In genomic region chr19:50328257-50329145, GRCh38 we compare ENCODE assay signal across 8 cellular contexts. TPM values are rescaled to one million over a fixed set of nuclear protein-coding genes. Genes with fewer than 3 reads are reported as not detected.
DNase-seq lines count a peak whose midpoint lies in the region; ATAC-seq, FAIRE-seq and TF ChIP-seq lines count a peak whose summit lies in the region.

No MANE protein-coding gene starts in this region.

- H3K4ac ChIP-seq in IMR-90 (ENCODE audit: low read depth, low read length), result no peak overlapping the region

- no peaks in the 10 kb centered on the region for H3K36me3 ChIP-seq in IMR-90 (ENCODE audit: control insufficient read depth, insufficient read depth, low read length)
- H3K36me3 ChIP-seq in K562 (ENCODE audit: control insufficient read depth, insufficient read depth, low read length), result peaks cover 6% of the 10 kb centered on the region; the same call in 1 of the 3 replicates

- H3K27ac ChIP-seq in IMR-90 (ENCODE audit: insufficient read depth, low read length) (no peak overlapping the region), K562 (ENCODE audit: extremely low read depth, low read depth, low read length) (peak overlapping the region; percentile 61; the same call in 2 of the 3 replicates)

- peaks cover 11% of the 10 kb centered on the region for H3K9me3 ChIP-seq in IMR-90 (ENCODE audit: control insufficient read depth, insufficient read depth, low read length)
- no peaks in the 10 kb centered on the region for H3K9me3 ChIP-seq in K562 (replicated peaks; ENCODE audit: control insufficient read depth, insufficient read depth, low read depth, low read length)

- dilution Hi-C loops in IMR-90 (cut with HindIII; ENCODE audit: low sequenced_read_pairs, unreplicated experiment), result no loop called here

- no TSS peak for BruUV-seq in IMR-90 (replicated peaks; lab: Mats Ljungman, UMichigan)
- no TSS peak for BruUV-seq in K562 (replicated peaks; lab: Mats Ljungman, UMichigan)

- H3K23ac ChIP-seq in IMR-90 (ENCODE audit: low read depth, low read length), result no peak overlapping the region

- H3K27me3 Mint-ChIP-seq in nephron progenitor cell (ENCODE audit: low read depth, poor library complexity), result peaks cover 36% of the 10 kb centered on the region

- H3K4me3 Mint-ChIP-seq in nephron progenitor cell, result peak overlapping the region; percentile 93

- peak; percentile 9 for ATAC-seq in GM19467 (IDR thresholded peaks at IDR 0.05; ENCODE audit: unreplicated experiment)
- no peak for ATAC-seq in IMR-90 (ENCODE audit: low read depth)
- ATAC-seq in K562, result no peak

- WGBS in IMR-90 (ENCODE audit: extremely low coverage in 2 of 2, insufficient read length in 1 of 2), 2 experiments, result 3% methylated on average over 68 of the region's 141 CpGs; no CpG with 5 or more reads in 1 of the 2 experiments
- under 1% methylated on average over 49 of the region's 141 CpGs for WGBS in K562 (ENCODE audit: insufficient coverage, low coverage, missing lambda C conversion rate)

- H4K91ac ChIP-seq in IMR-90 (ENCODE audit: insufficient read depth, low read depth, low read length), result no peak overlapping the region

- H3K27me3 ChIP-seq in IMR-90 (ENCODE audit: control insufficient read depth, insufficient read depth, low read length), result peaks cover 46% of the 10 kb centered on the region
- no peaks in the 10 kb centered on the region for H3K27me3 ChIP-seq in K562 (ENCODE audit: control insufficient read depth in 2 of 2, insufficient read depth in 2 of 2, low read length in 2 of 2)

- H3K79me2 ChIP-seq in K562 (ENCODE audit: control insufficient read depth, insufficient read depth, low read length), result peaks cover 32% of the 10 kb centered on the region

- H2BK15ac ChIP-seq in IMR-90 (ENCODE audit: low read depth, low read length), result no peak overlapping the region

- H2AFZ ChIP-seq in IMR-90 (replicated peaks; ENCODE audit: low read length, poor library complexity) (peak overlapping the region; percentile 80), K562 (ENCODE audit: low read depth, low read length) (peak overlapping the region; percentile 72)

- intact Hi-C loops in IMR-90 (cut with micrococcal nuclease), result no loop called here
- intact Hi-C loops in K562 (cut with micrococcal nuclease), result loop anchor here (5.0 kb wide), 1 partner anchor 61 kb away; no protein-coding TSS in a partner anchor

- H3K56ac ChIP-seq in IMR-90 (ENCODE audit: extremely low read depth, insufficient read depth, low read length), result no peak overlapping the region

- peak overlapping the region; percentile 25 for H3K4me3 ChIP-seq in IMR-90 (ENCODE audit: insufficient read depth, low read depth, low read length)
- peak overlapping the region; percentile 44 for H3K4me3 ChIP-seq in K562

- no peak overlapping the region for H2BK5ac ChIP-seq in IMR-90 (ENCODE audit: low read depth, low read length, poor library complexity, severe bottlenecking)

- no peak overlapping the region for H2BK20ac ChIP-seq in IMR-90 (ENCODE audit: low read depth, low read length)

- no peak overlapping the region for H4K8ac ChIP-seq in IMR-90 (ENCODE audit: low read depth in 2 of 2, low read length in 2 of 2)

- H3K9me1 ChIP-seq in IMR-90 (ENCODE audit: insufficient read depth, low read length), result no peaks in the 10 kb centered on the region
- H3K9me1 ChIP-seq in K562 (ENCODE audit: control insufficient read depth, insufficient read depth, low read length), result peaks cover 3% of the 10 kb centered on the region

- FAIRE-seq in K562 (lab: Jason Lieb, UNC), result no peak

- TF ChIP-seq RAD21 in IMR-90 (IDR thresholded peaks at IDR 0.05; ENCODE audit: low read length) (no peak), K562 (CRISPR knock-in tag; conservative IDR thresholded peaks at IDR 0.05 in 1 of 2, IDR thresholded peaks at IDR 0.05 in 1 of 2) (peak in 1 of 2 experiments; percentile 45; a peak in 2 of 4 replicates)

- in situ Hi-C loops in IMR-90 (cut with MboI; ENCODE audit: low sequenced_read_pairs) (no loop called here), K562 (cut with MboI) (no loop called here)

- no peaks in the 10 kb centered on the region for H3K4me1 ChIP-seq in IMR-90 (ENCODE audit: control insufficient read depth, insufficient read depth, low read length)
- peaks cover 40 to 79% of the 10 kb centered on the region in 2 experiments for H3K4me1 ChIP-seq in K562 (replicated peaks in 1 of 2; ENCODE audit: control insufficient read depth in 2 of 2, insufficient read depth in 2 of 2, low read length in 2 of 2)

- H3K27ac Mint-ChIP-seq in nephron progenitor cell, result no peak overlapping the region

- peak overlapping the region; percentile 69 for H3K4me2 ChIP-seq in IMR-90 (ENCODE audit: low read depth, low read length)
- peak overlapping the region; percentile 78 for H3K4me2 ChIP-seq in K562 (ENCODE audit: insufficient read depth, low read length)

- H2AK5ac ChIP-seq in IMR-90 (ENCODE audit: low read depth, low read length), result no peak overlapping the region

- TF ChIP-seq EP300 in K562 (IDR thresholded peaks at IDR 0.05; ENCODE audit: low read length), result no peak

- peaks cover 5% of the 10 kb centered on the region for H3K36me3 Mint-ChIP-seq in nephron progenitor cell (ENCODE audit: low read depth)

- no peak overlapping the region for H2BK120ac ChIP-seq in IMR-90 (ENCODE audit: low read depth, low read length)

- no peaks in the 10 kb centered on the region for H4K20me1 ChIP-seq in IMR-90 (ENCODE audit: insufficient read depth, low read length)
- H4K20me1 ChIP-seq in K562 (replicated peaks; ENCODE audit: control insufficient read depth, insufficient read depth, low read length), result peaks cover 41% of the 10 kb centered on the region

- DNase-seq in GM10266 (ENCODE audit: extremely low spot score), result peak; percentile 58
- no peak for DNase-seq in IMR-90
- peak; percentile 35 to 68 (median 43) for DNase-seq in K562 (ENCODE audit: extremely low read depth in 1 of 4, low spot score in 3 of 4)
- DNase-seq in nephron progenitor cell, result peak; percentile 53
- no peak for DNase-seq in AG08395 (ENCODE audit: low spot score)
- no peak for DNase-seq in Ammon's horn (ENCODE audit: low spot score)
- no peak for DNase-seq in NAMALWA (ENCODE audit: low spot score)

- TF ChIP-seq CTCF in GM10266 (IDR thresholded peaks at IDR 0.05; ENCODE audit: control insufficient read depth, insufficient read depth, low read depth, missing control alignments) (peak; percentile 52), IMR-90 (conservative IDR thresholded peaks at IDR 0.05; ENCODE audit: low read depth, low read length) (no peak), K562 (IDR thresholded peaks at IDR 0.05 in 2 of 3, conservative IDR thresholded peaks at IDR 0.05 in 1 of 3; ENCODE audit: insufficient read depth in 2 of 3, low read depth in 1 of 3, low read length in 3 of 3) (peak in 2 of 3 experiments; percentile 44 to 57; a peak in 3 of 6 replicates), nephron progenitor cell (IDR thresholded peaks at IDR 0.05) (no peak)

- H3K18ac ChIP-seq in IMR-90 (ENCODE audit: low read depth, low read length), result no peak overlapping the region

- no peak overlapping the region for H4K5ac ChIP-seq in IMR-90 (ENCODE audit: low read depth, low read length)

- H2AK9ac ChIP-seq in IMR-90 (replicated peaks; ENCODE audit: low read depth, low read length, poor library complexity), result no peak overlapping the region

- no peak overlapping the region for H3K14ac ChIP-seq in IMR-90 (replicated peaks; ENCODE audit: low read depth, low read length)

- CTCF ChIA-PET in IMR-90 (lab: Yijun Ruan, JAX) (no interaction called here), K562 (lab: Yijun Ruan, JAX; ENCODE audit: low intra/inter-chr PET ratio) (interaction anchor here (0.7 to 1.8 kb wide), 5 partner anchors 64 to 1116 kb away, joined by 3 to 6 read pairs (median 5); no protein-coding TSS in a partner anchor)

- POLR2A ChIA-PET in IMR-90 (lab: Charles Lee; ENCODE audit: unreplicated experiment) (no interaction called here), K562 (lab: Yijun Ruan, JAX) (interaction anchor here (0.5 to 1.1 kb wide), 14 partner anchors 11 to 468 kb away, joined by 3 to 4 read pairs (median 3); partner anchors contain the start of genes NR1H2 and ZNF473)

- peaks cover 12% of the 10 kb centered on the region for H3K9me3 Mint-ChIP-seq in nephron progenitor cell

- H3K4me1 Mint-ChIP-seq in nephron progenitor cell, result peaks cover 65% of the 10 kb centered on the region

- TF ChIP-seq POLR2A in IMR-90 (IDR thresholded peaks at IDR 0.05; ENCODE audit: low read depth, low read length) (no peak), K562 (conservative IDR thresholded peaks at IDR 0.05) (no peak)

- H3K9ac ChIP-seq in IMR-90 (ENCODE audit: low read depth, low read length) (no peak overlapping the region), K562 (ENCODE audit: insufficient read depth in 1 of 2, low read depth in 2 of 2, low read length in 2 of 2) (peak overlapping the region; percentile 41 to 94; a peak in 3 of 4 replicates)

- H3K79me1 ChIP-seq in IMR-90 (ENCODE audit: low read depth in 1 of 2, low read length in 2 of 2), result no peaks in the 10 kb centered on the region

RNA-seq across cellular contexts. Expression of gene KCNC3, which starts 0.7 kb away (rescaled TPM):
- not detected in 2 replicates for total RNA-seq in IMR-90 (2012; rRNA removed)
- polyA plus RNA-seq in IMR-90 (2012; rRNA removed), result 0.07 and 0.13 TPM in 2 replicates
- polyA plus RNA-seq in IMR-90 (2012; cell fraction: cytosol; rRNA removed), result 0.06 and 0.10 TPM in 2 replicates
- polyA plus RNA-seq in IMR-90 (2012; cell fraction: nucleus; rRNA removed; ENCODE audit: low replicate concordance), result 0.41 and 0.46 TPM in 2 replicates
- 19.8 and 38.5 TPM in 2 replicates for total RNA-seq in K562 (2011; cell fraction: chromatin; rRNA removed; ENCODE audit: low replicate concordance)
- total RNA-seq in K562 (2011; cell fraction: nucleolus; rRNA removed), result 17.0 and 18.4 TPM in 2 replicates
- total RNA-seq in K562 (2011; cell fraction: nucleoplasm; rRNA removed), result 18.8 and 48.6 TPM in 2 replicates
- 1.8 and 4.0 TPM in 2 replicates for total RNA-seq in K562 (2014; rRNA removed)
- 1.4 and 1.7 TPM in 2 replicates for total RNA-seq in K562 (2014; rRNA removed; fragmentation: Illumina TruSeq; extraction: Trizol)
- total RNA-seq in K562 (2015; rRNA removed; fragmentation: Illumina TruSeq; extraction: Trizol), result 2.1 and 3.0 TPM in 2 replicates
- total RNA-seq in K562 (2021), result 20.2 and 26.2 TPM in 2 replicates
- polyA plus RNA-seq in K562 (2011; rRNA removed), result 2.0 and 3.7 TPM in 2 replicates
- polyA plus RNA-seq in K562 (2011; cell fraction: cytosol; rRNA removed), result 2.0 and 2.7 TPM in 2 replicates
- 12.7 and 28.1 TPM in 2 replicates for polyA plus RNA-seq in K562 (2011; cell fraction: nucleus; rRNA removed)
- polyA plus RNA-seq in K562 (2012), result 10.3 and 13.2 TPM in 2 replicates
- polyA plus RNA-seq in K562 (2014; fragmentation: Illumina TruSeq; extraction: Trizol), result 14.9 and 16.4 TPM in 2 replicates
- under 1 TPM; 0.03 to 0.06 TPM for polyA plus RNA-seq in K562 (2014; fragmentation: Nextera tagmentation; extraction: Ambion mirVana)
- 13.2 and 14.2 TPM in 2 replicates for polyA plus RNA-seq in K562 (2014; rRNA removed)
- polyA minus RNA-seq in K562 (2011; rRNA and poly(A)+ RNA removed), result 1.2 and 2.0 TPM in 2 replicates
- polyA minus RNA-seq in K562 (2011; cell fraction: cytosol; rRNA and poly(A)+ RNA removed), result 8.9 and 10.9 TPM in 2 replicates
- 7.8 and 7.9 TPM in 2 replicates for polyA minus RNA-seq in K562 (2011; cell fraction: nucleus; rRNA and poly(A)+ RNA removed)

RNA-seq across cellular contexts. Expression of gene NAPSA, which starts 36.9 kb away (rescaled TPM):
- total RNA-seq in IMR-90 (2012; rRNA removed), result not detected in 2 replicates
- polyA plus RNA-seq in IMR-90 (2012; rRNA removed), result 0.24 and 0.39 TPM in 2 replicates
- polyA plus RNA-seq in IMR-90 (2012; cell fraction: cytosol; rRNA removed), result 0.15 and 0.39 TPM in 2 replicates
- polyA plus RNA-seq in IMR-90 (2012; cell fraction: nucleus; rRNA removed; ENCODE audit: low replicate concordance), result 2.5 and 2.7 TPM in 2 replicates
- 3.9 and 8.3 TPM in 2 replicates for total RNA-seq in K562 (2011; cell fraction: chromatin; rRNA removed; ENCODE audit: low replicate concordance)
- 5.0 and 5.5 TPM in 2 replicates for total RNA-seq in K562 (2011; cell fraction: nucleolus; rRNA removed)
- total RNA-seq in K562 (2011; cell fraction: nucleoplasm; rRNA removed), result 3.6 and 5.6 TPM in 2 replicates
- total RNA-seq in K562 (2014; rRNA removed), result 0.41 and 0.78 TPM in 2 replicates
- total RNA-seq in K562 (2014; rRNA removed; fragmentation: Illumina TruSeq; extraction: Trizol), result 0.45 and 0.65 TPM in 2 replicates
- 0.45 and 0.76 TPM in 2 replicates for total RNA-seq in K562 (2015; rRNA removed; fragmentation: Illumina TruSeq; extraction: Trizol)
- 1.9 and 2.3 TPM in 2 replicates for total RNA-seq in K562 (2021)
- polyA plus RNA-seq in K562 (2011; rRNA removed), result 1.2 and 1.9 TPM in 2 replicates
- polyA plus RNA-seq in K562 (2011; cell fraction: cytosol; rRNA removed), result 1.4 and 1.9 TPM in 2 replicates
- 11.3 and 12.5 TPM in 2 replicates for polyA plus RNA-seq in K562 (2011; cell fraction: nucleus; rRNA removed)
- polyA plus RNA-seq in K562 (2012), result 2.0 and 3.0 TPM in 2 replicates
- polyA plus RNA-seq in K562 (2014; fragmentation: Illumina TruSeq; extraction: Trizol), result 0.89 and 1.1 TPM in 2 replicates
- polyA plus RNA-seq in K562 (2014; fragmentation: Nextera tagmentation; extraction: Ambion mirVana), result under 1 TPM; 0.25 to 0.49 TPM
- 0.69 and 1.6 TPM in 2 replicates for polyA plus RNA-seq in K562 (2014; rRNA removed)
- 0.42 and 0.57 TPM in 2 replicates for polyA minus RNA-seq in K562 (2011; rRNA and poly(A)+ RNA removed)
- polyA minus RNA-seq in K562 (2011; cell fraction: cytosol; rRNA and poly(A)+ RNA removed), result 1.5 TPM in 1 of 2 replicates, not detected in the other
- polyA minus RNA-seq in K562 (2011; cell fraction: nucleus; rRNA and poly(A)+ RNA removed), result 2.0 and 2.2 TPM in 2 replicates

RNA-seq across cellular contexts. Expression of gene NR1H2, which starts 47.8 kb away (rescaled TPM):
- total RNA-seq in IMR-90 (2012; rRNA removed) (34.7 and 37.8 TPM in 2 replicates), K562 (2014; rRNA removed) (51.4 and 68.1 TPM in 2 replicates), K562 (2014; rRNA removed; fragmentation: Illumina TruSeq; extraction: Trizol) (10.6 and 12.3 TPM in 2 replicates), K562 (2015; rRNA removed; fragmentation: Illumina TruSeq; extraction: Trizol) (32.9 and 35.0 TPM in 2 replicates), K562 (2021) (56.7 and 58.2 TPM in 2 replicates)
- polyA plus RNA-seq in IMR-90 (2012; rRNA removed) (48.4 and 51.5 TPM in 2 replicates), K562 (2011; rRNA removed) (24.0 and 37.5 TPM in 2 replicates), K562 (2014; fragmentation: Illumina TruSeq; extraction: Trizol) (23.8 and 51.0 TPM in 2 replicates), K562 (2014; fragmentation: Nextera tagmentation; extraction: Ambion mirVana) (1 to 10 TPM in 1 of 2 experiments, under 1 TPM in 1; 0.11 to 1.5 TPM), K562 (2014; rRNA removed) (61.9 and 73.8 TPM in 2 replicates)
- polyA plus RNA-seq in IMR-90 (2012; cell fraction: cytosol; rRNA removed), result 26.9 and 67.7 TPM in 2 replicates
- polyA plus RNA-seq in IMR-90 (2012; cell fraction: nucleus; rRNA removed; ENCODE audit: low replicate concordance), result 79.8 and 151 TPM in 2 replicates
- 31.6 and 83.2 TPM in 2 replicates for total RNA-seq in K562 (2011; cell fraction: chromatin; rRNA removed; ENCODE audit: low replicate concordance)
- total RNA-seq in K562 (2011; cell fraction: nucleolus; rRNA removed), result 66.3 and 72.5 TPM in 2 replicates
- total RNA-seq in K562 (2011; cell fraction: nucleoplasm; rRNA removed), result 41.0 and 45.6 TPM in 2 replicates
- 42.2 and 70.3 TPM in 2 replicates for polyA plus RNA-seq in K562 (2011; cell fraction: cytosol; rRNA removed)
- 71.7 and 110 TPM in 2 replicates for polyA plus RNA-seq in K562 (2011; cell fraction: nucleus; rRNA removed)
- 51.4 and 65.3 TPM in 2 replicates for polyA plus RNA-seq in K562 (2012)
- 12.7 and 17.8 TPM in 2 replicates for polyA minus RNA-seq in K562 (2011; rRNA and poly(A)+ RNA removed)
- polyA minus RNA-seq in K562 (2011; cell fraction: cytosol; rRNA and poly(A)+ RNA removed), result 15.7 and 17.4 TPM in 2 replicates
- 28.8 and 37.7 TPM in 2 replicates for polyA minus RNA-seq in K562 (2011; cell fraction: nucleus; rRNA and poly(A)+ RNA removed)

RNA-seq across cellular contexts. Expression of gene POLD1, which starts 55.6 kb away (rescaled TPM):
- total RNA-seq in IMR-90 (2012; rRNA removed) (13.1 and 13.8 TPM in 2 replicates), K562 (2014; rRNA removed) (258 and 338 TPM in 2 replicates), K562 (2014; rRNA removed; fragmentation: Illumina TruSeq; extraction: Trizol) (15.3 and 28.3 TPM in 2 replicates), K562 (2015; rRNA removed; fragmentation: Illumina TruSeq; extraction: Trizol) (89.4 and 95.2 TPM in 2 replicates), K562 (2021) (296 and 312 TPM in 2 replicates)
- polyA plus RNA-seq in IMR-90 (2012; rRNA removed) (28.9 and 40.2 TPM in 2 replicates), K562 (2011; rRNA removed) (45.2 and 88.6 TPM in 2 replicates), K562 (2014; fragmentation: Illumina TruSeq; extraction: Trizol) (47.8 and 97.9 TPM in 2 replicates), K562 (2014; fragmentation: Nextera tagmentation; extraction: Ambion mirVana) (1 to 10 TPM; 1.3 to 6.4 TPM), K562 (2014; rRNA removed) (161 and 163 TPM in 2 replicates)
- polyA plus RNA-seq in IMR-90 (2012; cell fraction: cytosol; rRNA removed), result 15.6 and 24.5 TPM in 2 replicates
- 76.5 and 228 TPM in 2 replicates for polyA plus RNA-seq in IMR-90 (2012; cell fraction: nucleus; rRNA removed; ENCODE audit: low replicate concordance)
- total RNA-seq in K562 (2011; cell fraction: chromatin; rRNA removed; ENCODE audit: low replicate concordance), result 79.9 and 373 TPM in 2 replicates
- total RNA-seq in K562 (2011; cell fraction: nucleolus; rRNA removed), result 460 and 477 TPM in 2 replicates
- total RNA-seq in K562 (2011; cell fraction: nucleoplasm; rRNA removed), result 147 and 179 TPM in 2 replicates
- 86.2 and 222 TPM in 2 replicates for polyA plus RNA-seq in K562 (2011; cell fraction: cytosol; rRNA removed)
- polyA plus RNA-seq in K562 (2011; cell fraction: nucleus; rRNA removed), result 460 and 607 TPM in 2 replicates
- 164 and 224 TPM in 2 replicates for polyA plus RNA-seq in K562 (2012)
- 33.3 and 52.7 TPM in 2 replicates for polyA minus RNA-seq in K562 (2011; rRNA and poly(A)+ RNA removed)
- polyA minus RNA-seq in K562 (2011; cell fraction: cytosol; rRNA and poly(A)+ RNA removed), result 165 and 236 TPM in 2 replicates
- 166 and 171 TPM in 2 replicates for polyA minus RNA-seq in K562 (2011; cell fraction: nucleus; rRNA and poly(A)+ RNA removed)

Comparison
In these comparisons a context has a peak if more than half of its experiments do, and no peak if none do; other contexts are left out.
1. DNase-seq: peak in GM10266 (single experiment), K562 (4 of 4) and nephron progenitor cell (single experiment); none in IMR-90 (single experiment), AG08395 (single experiment), Ammon's horn (single experiment) and NAMALWA (single experiment).
2. CTCF ChIP-seq: peak in GM10266 (single experiment) and K562 (2 of 3); none in IMR-90 (single experiment) and nephron progenitor cell (single experiment).